ENCODE assay signal across 8 cellular contexts in genomic region chr19:11356074-11356397, GRCh38. TPM values are rescaled to one million over a fixed set of nuclear protein-coding genes. Genes with fewer than 3 reads are reported as not detected.
A peak's percentile ranks its signal among the peaks of the same experiment; 100 is the strongest.
DNase-seq lines count a peak whose midpoint lies in the region; ATAC-seq and TF ChIP-seq lines count a peak whose summit lies in the region.

No MANE protein-coding gene starts in this region.

- H3K9ac ChIP-seq in HCT116 (ENCODE audit: low read length) (peak overlapping the region; percentile 63), skeletal muscle satellite cell (ENCODE audit: low read depth, low read length) (peak overlapping the region; percentile 64)

- RAD21 ChIA-PET in HCT116 (lab: Charles Lee; ENCODE audit: low non-redundant PET in 1 of 2, low total read pairs in 2 of 2, uncharacterized antibody in 2 of 2, unreplicated experiment in 2 of 2): no interaction called here

- TSS peak; percentile 68 for BruUV-seq in HCT116 (replicated peaks; lab: Mats Ljungman, UMichigan)

- peak overlapping the region; percentile 53 to 65 for H3K4me3 ChIP-seq in HCT116 (replicated peaks in 1 of 2; ENCODE audit: low read depth in 1 of 2, low read length in 2 of 2)
- H3K4me3 ChIP-seq in hepatocyte: peak overlapping the region; percentile 64
- peak overlapping the region; percentile 72 for H3K4me3 ChIP-seq in skeletal muscle satellite cell (ENCODE audit: low read length)

- ATAC-seq in HCT116 (no peak), HG03460 (IDR thresholded peaks at IDR 0.05; ENCODE audit: unreplicated experiment) (no peak)

- DNase-seq in HCT116 (ENCODE audit: low read depth, low spot score) (no peak), hepatocyte (ENCODE audit: low spot score) (no peak), T1000 (lab: John Stamatoyannopoulos, UW) (no peak), SHP77 (lab: John Stamatoyannopoulos, UW) (no peak), CD1c-positive myeloid dendritic cell (ENCODE audit: extremely low spot score) (no peak)
- DNase-seq in activated CD4-positive, alpha-beta memory T cell treated with anti-CD3 and anti-CD28 coated beads for 36 hours: no peak

- H3K79me2 ChIP-seq in HCT116 (ENCODE audit: insufficient read depth, low read length) (no peaks in the 10 kb centered on the region), hepatocyte (peaks cover 6% of the 10 kb centered on the region)

- no peaks in the 10 kb centered on the region for H3K27me3 ChIP-seq in HCT116 (ENCODE audit: insufficient read depth, low read length)
- no peaks in the 10 kb centered on the region for H3K27me3 ChIP-seq in hepatocyte
- H3K27me3 ChIP-seq in skeletal muscle satellite cell (ENCODE audit: control insufficient read depth, insufficient read depth, low read length): no peaks in the 10 kb centered on the region

- CTCF ChIA-PET in HCT116 (lab: Charles Lee): no interaction called here
- CTCF ChIA-PET in activated CD4-positive, alpha-beta memory T cell treated with anti-CD3 and anti-CD28 coated beads for 36 hours (lab: Charles Lee): no interaction called here

- H2AFZ ChIP-seq in HCT116 (ENCODE audit: low read depth, low read length, poor library complexity, severe bottlenecking): no peak overlapping the region
- no peak overlapping the region for H2AFZ ChIP-seq in hepatocyte

- H3K4me1 Mint-ChIP-seq in activated CD4-positive, alpha-beta memory T cell treated with anti-CD3 and anti-CD28 coated beads for 36 hours (ENCODE audit: low read depth): peaks cover 12% of the 10 kb centered on the region

- H3K27me3 Mint-ChIP-seq in activated CD4-positive, alpha-beta memory T cell treated with anti-CD3 and anti-CD28 coated beads for 36 hours: no peaks in the 10 kb centered on the region

- H3K27ac ChIP-seq in HCT116 (ENCODE audit: low read depth, low read length): no peak overlapping the region; the same call in 1 of the 2 replicates
- H3K27ac ChIP-seq in hepatocyte: no peak overlapping the region

- intact Hi-C loops in HCT116 (cut with micrococcal nuclease): no loop called here
- intact Hi-C loops in activated CD4-positive, alpha-beta memory T cell treated with anti-CD3 and anti-CD28 coated beads for 36 hours (cut with micrococcal nuclease): no loop called here

- H3K36me3 ChIP-seq in HCT116 (ENCODE audit: control insufficient read depth in 1 of 2, insufficient read depth in 2 of 2, low read length in 2 of 2): 0 out of 4 replicates have a peak, but pooled peaks cover 0 to 2% of the 10 kb centered on the region in 2 experiments
- H3K36me3 ChIP-seq in hepatocyte (replicated peaks; ENCODE audit: insufficient read depth, low read depth): no peaks in the 10 kb centered on the region
- H3K36me3 ChIP-seq in skeletal muscle satellite cell (ENCODE audit: insufficient read depth, low read length): peaks cover 4% of the 10 kb centered on the region

- no peak overlapping the region for H3K27ac Mint-ChIP-seq in activated CD4-positive, alpha-beta memory T cell treated with anti-CD3 and anti-CD28 coated beads for 36 hours

- no peaks in the 10 kb centered on the region for H3K9me3 ChIP-seq in HCT116 (ENCODE audit: control insufficient read depth in 1 of 2, insufficient read depth in 1 of 2, low read depth in 1 of 2, low read length in 2 of 2)
- no peaks in the 10 kb centered on the region for H3K9me3 ChIP-seq in hepatocyte (ENCODE audit: low read depth)
- H3K9me3 ChIP-seq in skeletal muscle satellite cell (replicated peaks; ENCODE audit: low read length): no peaks in the 10 kb centered on the region

- no peaks in the 10 kb centered on the region for H3K36me3 Mint-ChIP-seq in activated CD4-positive, alpha-beta memory T cell treated with anti-CD3 and anti-CD28 coated beads for 36 hours

- no peak for TF ChIP-seq CTCF in HCT116 (IDR thresholded peaks at IDR 0.05 in 2 of 3, conservative IDR thresholded peaks at IDR 0.05 in 1 of 3; ENCODE audit: borderline replicate concordance in 1 of 3, insufficient read depth in 1 of 3, low read depth in 2 of 3, low read length in 2 of 3)
- no peak for TF ChIP-seq CTCF in hepatocyte (IDR thresholded peaks at IDR 0.05; ENCODE audit: poor library complexity)

- H3K9me3 Mint-ChIP-seq in activated CD4-positive, alpha-beta memory T cell treated with anti-CD3 and anti-CD28 coated beads for 36 hours: no peaks in the 10 kb centered on the region

- POLR2A ChIA-PET in HCT116 (lab: Charles Lee): no interaction called here
- POLR2A ChIA-PET in activated CD4-positive, alpha-beta memory T cell treated with anti-CD3 and anti-CD28 coated beads for 36 hours (lab: Charles Lee): no interaction called here

- H4K20me1 ChIP-seq in HCT116 (ENCODE audit: insufficient read depth): no peaks in the 10 kb centered on the region
- H4K20me1 ChIP-seq in hepatocyte (ENCODE audit: insufficient read depth, poor library complexity, severe bottlenecking): no peaks in the 10 kb centered on the region

- TF ChIP-seq POLR2A in HCT116 (IDR thresholded peaks at IDR 0.05; ENCODE audit: borderline replicate concordance, extremely low read depth, insufficient read depth, insufficient read length): no peak

- H3K9me2 ChIP-seq in HCT116 (ENCODE audit: insufficient read depth): no peaks in the 10 kb centered on the region
- no peaks in the 10 kb centered on the region for H3K9me2 ChIP-seq in hepatocyte (replicated peaks; ENCODE audit: insufficient read depth)

- H3K4me3 Mint-ChIP-seq in activated CD4-positive, alpha-beta memory T cell treated with anti-CD3 and anti-CD28 coated beads for 36 hours: peak overlapping the region; percentile 58

- 92% methylated on average over 6 of the region's 6 CpGs for WGBS in hepatocyte (ENCODE audit: low lambda C conversion rate, missing lambda C conversion rate)

- no peak for TF ChIP-seq RAD21 in HCT116 (IDR thresholded peaks at IDR 0.05; ENCODE audit: low read depth)

- H3K4me1 ChIP-seq in HCT116 (ENCODE audit: control insufficient read depth in 1 of 2, insufficient read depth in 2 of 2, low read length in 2 of 2) (peaks cover 2 to 15% of the 10 kb centered on the region in 2 experiments; a peak in 3 of 4 replicates), hepatocyte (ENCODE audit: insufficient read depth) (no peaks in the 10 kb centered on the region), skeletal muscle satellite cell (ENCODE audit: control insufficient read depth, insufficient read depth, low read length) (peaks cover 6% of the 10 kb centered on the region)

- H3K4me2 ChIP-seq in HCT116 (ENCODE audit: low read length): peak overlapping the region; percentile 86
- peak overlapping the region; percentile 95 for H3K4me2 ChIP-seq in hepatocyte
- H3K4me2 ChIP-seq in skeletal muscle satellite cell (ENCODE audit: low read length): peak overlapping the region; percentile 84

TF ChIP-seq in HCT116, 20 proteins besides CTCF, POLR2A, EP300 and RAD21 (continues in another document):
- no peak for TF ChIP-seq ATF3 (IDR thresholded peaks at IDR 0.05)
- no peak for TF ChIP-seq EZH2 (IDR thresholded peaks at IDR 0.05)
- TF ChIP-seq POLR2AphosphoS5 (IDR thresholded peaks at IDR 0.05; ENCODE audit: low read depth, low read length): no peak
- no peak for TF ChIP-seq FOSL1 (IDR thresholded peaks at IDR 0.05; ENCODE audit: low read depth)
- TF ChIP-seq SP1 (IDR thresholded peaks at IDR 0.05; ENCODE audit: low read depth): no peak
- TF ChIP-seq CEBPB (IDR thresholded peaks at IDR 0.05; ENCODE audit: low read depth): no peak

RNA-seq across cellular contexts. Expression of gene PLPPR2, which starts 0.8 kb away (rescaled TPM):
- total RNA-seq in HCT116 (2021; ENCODE audit: unreplicated experiment): 23.2 TPM
- polyA plus RNA-seq in HCT116 (2012): 23.7 and 29.8 TPM in 2 replicates
- total RNA-seq in activated CD4-positive, alpha-beta memory T cell treated with anti-CD3 and anti-CD28 coated beads for 36 hours: 1 to 10 TPM; 3.6 to 4.7 TPM
- 10.9 and 25.9 TPM in 2 replicates for total RNA-seq in hepatocyte
- 41.7 and 47.0 TPM in 2 replicates for polyA plus RNA-seq in hepatocyte
- total RNA-seq in skeletal muscle satellite cell (2012; rRNA removed): 6.1 and 14.9 TPM in 2 replicates

RNA-seq across cellular contexts. Expression of gene CCDC159, which starts 9.7 kb away (rescaled TPM):
- total RNA-seq in HCT116 (2021; ENCODE audit: unreplicated experiment) (7.7 TPM), hepatocyte (10.1 and 14.6 TPM in 2 replicates)
- polyA plus RNA-seq in HCT116 (2012): 7.1 and 9.6 TPM in 2 replicates
- 10 to 100 TPM; 16.0 to 18.0 TPM for total RNA-seq in activated CD4-positive, alpha-beta memory T cell treated with anti-CD3 and anti-CD28 coated beads for 36 hours
- 27.1 and 46.3 TPM in 2 replicates for polyA plus RNA-seq in hepatocyte
- 2.4 and 4.3 TPM in 2 replicates for total RNA-seq in skeletal muscle satellite cell (2012; rRNA removed)

RNA-seq across cellular contexts. Expression of gene TMEM205, which starts 10.0 kb away (rescaled TPM):
- total RNA-seq in HCT116 (2021; ENCODE audit: unreplicated experiment) (55.9 TPM), hepatocyte (188 TPM in 2 replicates)
- 112 and 115 TPM in 2 replicates for polyA plus RNA-seq in HCT116 (2012)
- total RNA-seq in activated CD4-positive, alpha-beta memory T cell treated with anti-CD3 and anti-CD28 coated beads for 36 hours: 10 to 100 TPM; 31.1 to 33.2 TPM
- 199 and 212 TPM in 2 replicates for polyA plus RNA-seq in hepatocyte
- total RNA-seq in skeletal muscle satellite cell (2012; rRNA removed): 74.3 and 78.3 TPM in 2 replicates

RNA-seq across cellular contexts. Expression of gene RAB3D, which starts 16.6 kb away (rescaled TPM):
- total RNA-seq in HCT116 (2021; ENCODE audit: unreplicated experiment) (28.9 TPM), hepatocyte (63.7 and 71.6 TPM in 2 replicates)
- 14.9 and 20.1 TPM in 2 replicates for polyA plus RNA-seq in HCT116 (2012)
- 10 to 100 TPM; 12.5 to 14.4 TPM for total RNA-seq in activated CD4-positive, alpha-beta memory T cell treated with anti-CD3 and anti-CD28 coated beads for 36 hours
- polyA plus RNA-seq in hepatocyte: 27.3 and 32.6 TPM in 2 replicates
- total RNA-seq in skeletal muscle satellite cell (2012; rRNA removed): 7.4 and 7.9 TPM in 2 replicates

RNA-seq across cellular contexts. Expression of gene SWSAP1, which starts 18.4 kb away (rescaled TPM):
- total RNA-seq in HCT116 (2021; ENCODE audit: unreplicated experiment): 2.5 TPM
- 0.90 and 1.7 TPM in 2 replicates for polyA plus RNA-seq in HCT116 (2012)
- total RNA-seq in activated CD4-positive, alpha-beta memory T cell treated with anti-CD3 and anti-CD28 coated beads for 36 hours: 1 to 10 TPM; 1.5 to 1.7 TPM
- total RNA-seq in hepatocyte: 2.2 and 3.1 TPM in 2 replicates
- 4.0 and 4.9 TPM in 2 replicates for polyA plus RNA-seq in hepatocyte
- total RNA-seq in skeletal muscle satellite cell (2012; rRNA removed): 0.87 and 1.3 TPM in 2 replicates
